In the genomic region with DNA sequence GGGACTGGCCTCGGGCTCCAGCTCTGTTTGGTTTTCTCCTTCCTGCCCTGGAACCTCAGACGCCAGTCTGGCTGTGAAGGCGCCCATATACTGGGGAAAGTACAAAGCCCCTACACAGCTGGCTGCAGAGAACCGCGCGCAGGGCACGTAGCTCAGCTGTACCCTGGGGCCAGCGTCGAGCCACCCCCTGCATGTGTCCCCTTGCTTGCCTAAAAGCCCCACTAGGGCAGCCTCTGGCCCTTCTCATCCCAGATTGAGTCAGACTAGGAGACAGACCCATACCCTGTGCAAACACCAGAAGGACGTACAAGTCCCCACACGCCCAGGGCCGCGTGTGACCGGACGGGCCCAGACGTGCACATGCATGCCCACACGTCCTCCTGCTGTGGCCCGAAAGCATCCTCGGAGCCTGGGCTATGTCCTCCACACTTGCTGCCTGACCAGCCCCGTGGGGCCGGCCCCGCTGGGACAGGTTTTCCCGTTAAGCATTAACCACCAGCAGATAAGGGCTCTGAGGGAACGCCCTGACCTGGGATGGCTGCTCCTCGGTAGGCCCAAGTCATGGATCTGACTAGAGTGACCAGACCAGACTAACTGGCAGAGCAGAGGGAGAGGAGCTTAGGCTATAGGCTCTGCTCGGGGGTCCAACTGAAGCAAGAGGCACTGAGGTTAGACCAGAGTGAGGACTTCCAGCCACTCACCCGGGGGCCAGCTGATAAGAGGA, we compare ENCODE assay signal across 12 cellular contexts. TPM values are rescaled to one million over a fixed set of nuclear protein-coding genes. Genes with fewer than 3 reads are reported as not detected.
DNase-seq lines count a peak whose midpoint lies in the region; ATAC-seq, FAIRE-seq and TF ChIP-seq lines count a peak whose summit lies in the region.
"Had no signal": no experiment of that assay in that cellular context is flagged by ENCODE, and none has a peak within 500 bp of the region (broad histone marks: within the 10 kb centered on the region; RNA-seq: fewer than 3 reads in every experiment).

No MANE protein-coding gene starts in this region.

- BruUV-seq in K562 (replicated peaks; lab: Mats Ljungman, UMichigan): no TSS peak

- H3K36me3 Mint-ChIP-seq in stimulated activated effector memory CD8-positive, alpha-beta T cell treated with anti-CD3 and anti-CD28 coated beads, Interleukin-12 subunit alpha, Interleukin-12 subunit beta, amount 100 ng/mL, for 72 hours: no peaks in the 10 kb centered on the region
- H3K36me3 Mint-ChIP-seq in CD4-positive, alpha-beta T cell (ENCODE audit: low read depth): no peaks in the 10 kb centered on the region
- H3K36me3 Mint-ChIP-seq: WTC11 had no signal

- FAIRE-seq in K562 (lab: Jason Lieb, UNC): no peak

- intact Hi-C loops in K562 (cut with micrococcal nuclease): no loop called here
- intact Hi-C loops in mucosa of descending colon (cut with DNase I, micrococcal nuclease): loop anchor here in 1 of 2 donors (5.0 kb wide), 2 partner anchors 68 to 178 kb away; a partner anchor contains a TSS
- intact Hi-C loops in CD4-positive, alpha-beta T cell (cut with DNase I, micrococcal nuclease): loop anchor here in 1 of 2 experiments (5.0 kb wide), 1 partner anchor 63 kb away; no protein-coding TSS in a partner anchor

- POLR2A ChIA-PET in K562 (lab: Yijun Ruan, JAX): interaction anchor here (0.6 to 1.6 kb wide), 2 partner anchors 136 to 180 kb away, joined by 3 to 6 read pairs; no protein-coding TSS in a partner anchor
- POLR2A ChIA-PET in CD4-positive, alpha-beta T cell (lab: Charles Lee): no interaction called here

- no peak overlapping the region for H3K4me3 Mint-ChIP-seq in stimulated activated effector memory CD8-positive, alpha-beta T cell treated with anti-CD3 and anti-CD28 coated beads, Interleukin-12 subunit alpha, Interleukin-12 subunit beta, amount 100 ng/mL, for 72 hours
- no peak overlapping the region for H3K4me3 Mint-ChIP-seq in CD4-positive, alpha-beta T cell
- H3K4me3 Mint-ChIP-seq: WTC11 had no signal

- no peaks in the 10 kb centered on the region for H3K9me3 Mint-ChIP-seq in stimulated activated effector memory CD8-positive, alpha-beta T cell treated with anti-CD3 and anti-CD28 coated beads, Interleukin-12 subunit alpha, Interleukin-12 subunit beta, amount 100 ng/mL, for 72 hours
- no peaks in the 10 kb centered on the region for H3K9me3 Mint-ChIP-seq in CD4-positive, alpha-beta T cell
- H3K9me3 Mint-ChIP-seq: WTC11 had no signal

- no peak overlapping the region for H3K27ac Mint-ChIP-seq in stimulated activated effector memory CD8-positive, alpha-beta T cell treated with anti-CD3 and anti-CD28 coated beads, Interleukin-12 subunit alpha, Interleukin-12 subunit beta, amount 100 ng/mL, for 72 hours
- no peak overlapping the region for H3K27ac Mint-ChIP-seq in CD4-positive, alpha-beta T cell
- H3K27ac Mint-ChIP-seq: WTC11 had no signal

- H3K36me3 ChIP-seq in BLaER1: no peaks in the 10 kb centered on the region
- H3K36me3 ChIP-seq in K562 (ENCODE audit: control insufficient read depth, insufficient read depth, low read length): no peaks in the 10 kb centered on the region
- H3K36me3 ChIP-seq in mucosa of descending colon (ENCODE audit: low read depth): no peaks in the 10 kb centered on the region
- H3K36me3 ChIP-seq: HAP-1 had no signal

- H3K9ac ChIP-seq in BLaER1 (no peak overlapping the region), K562 (ENCODE audit: insufficient read depth in 1 of 2, low read depth in 2 of 2, low read length in 2 of 2) (no peak overlapping the region; a peak in 1 of 4 replicates)

- H3K79me2 ChIP-seq in K562 (ENCODE audit: control insufficient read depth, insufficient read depth, low read length): no peaks in the 10 kb centered on the region

- TF ChIP-seq CTCF in K562 (IDR thresholded peaks at IDR 0.05 in 2 of 3, conservative IDR thresholded peaks at IDR 0.05 in 1 of 3; ENCODE audit: insufficient read depth in 2 of 3, low read depth in 1 of 3, low read length in 3 of 3) (no peak), mucosa of descending colon (IDR thresholded peaks at IDR 0.05) (no peak)
- TF ChIP-seq CTCF in CD4-positive, alpha-beta T cell (IDR thresholded peaks at IDR 0.05): no peak

- peaks cover 46% of the 10 kb centered on the region for H3K4me1 ChIP-seq in BLaER1
- H3K4me1 ChIP-seq in K562 (replicated peaks in 1 of 2; ENCODE audit: control insufficient read depth in 2 of 2, insufficient read depth in 2 of 2, low read length in 2 of 2): peaks cover 0 to 42% of the 10 kb centered on the region in 2 experiments; a peak in 2 of 5 replicates
- peaks cover 49% of the 10 kb centered on the region for H3K4me1 ChIP-seq in mucosa of descending colon (ENCODE audit: low read depth)
- H3K4me1 ChIP-seq: HAP-1 had no signal

- H3K4me3 ChIP-seq in BLaER1: no peak overlapping the region
- H3K4me3 ChIP-seq in K562: no peak overlapping the region
- no peak overlapping the region for H3K4me3 ChIP-seq in mucosa of descending colon
- H3K4me3 ChIP-seq: HAP-1 had no signal

- H3K27ac ChIP-seq in BLaER1 (no peak overlapping the region), K562 (ENCODE audit: extremely low read depth, low read depth, low read length) (no peak overlapping the region)
- no peak overlapping the region for H3K27ac ChIP-seq in CD4-positive, alpha-beta T cell (ENCODE audit: low read depth, low read length)

- 3% methylated on average over 24 of the region's 27 CpGs for WGBS in K562 (ENCODE audit: insufficient coverage, low coverage, missing lambda C conversion rate)

- TF ChIP-seq RAD21 in K562 (CRISPR knock-in tag; conservative IDR thresholded peaks at IDR 0.05 in 1 of 2, IDR thresholded peaks at IDR 0.05 in 1 of 2): no peak

- no peak; the same call in 2 of the 3 replicates for ATAC-seq in K562
- ATAC-seq in mucosa of descending colon: peak; percentile 72
- ATAC-seq in stimulated activated effector memory CD8-positive, alpha-beta T cell treated with anti-CD3 and anti-CD28 coated beads, Interleukin-12 subunit alpha, Interleukin-12 subunit beta, amount 100 ng/mL, for 72 hours: no peak
- no peak for ATAC-seq in CD4-positive, alpha-beta T cell (ENCODE audit: poor library complexity)
- ATAC-seq: WTC11 had no signal

- no peak overlapping the region for H2AFZ ChIP-seq in K562 (ENCODE audit: low read depth, low read length)

- H3K9me3 ChIP-seq in BLaER1: no peaks in the 10 kb centered on the region
- no peaks in the 10 kb centered on the region for H3K9me3 ChIP-seq in K562 (replicated peaks; ENCODE audit: control insufficient read depth, insufficient read depth, low read depth, low read length)
- H3K9me3 ChIP-seq in mucosa of descending colon: no peaks in the 10 kb centered on the region
- H3K9me3 ChIP-seq in CD4-positive, alpha-beta T cell (ENCODE audit: control insufficient read depth, low read length): no peaks in the 10 kb centered on the region
- H3K9me3 ChIP-seq: HAP-1 had no signal

- CTCF ChIA-PET in K562 (lab: Yijun Ruan, JAX; ENCODE audit: low intra/inter-chr PET ratio): interaction anchor here (5.3 kb wide), 1 partner anchor 137 kb away, joined by 77 read pairs; no protein-coding TSS in a partner anchor
- CTCF ChIA-PET in CD4-positive, alpha-beta T cell (lab: Charles Lee): interaction anchor here (7.0 kb wide), 1 partner anchor 138 kb away, joined by 116 read pairs; no protein-coding TSS in a partner anchor

- TF ChIP-seq POLR2A in K562 (conservative IDR thresholded peaks at IDR 0.05): no peak

- H3K27me3 Mint-ChIP-seq in CD4-positive, alpha-beta T cell: peaks cover 5% of the 10 kb centered on the region

- no peaks in the 10 kb centered on the region for H3K9me1 ChIP-seq in K562 (ENCODE audit: control insufficient read depth, insufficient read depth, low read length)

- in situ Hi-C loops in K562 (cut with MboI): no loop called here

- DNase-seq in HK-2 (ENCODE audit: unreplicated experiment) (peak; percentile 58), K562 (ENCODE audit: extremely low read depth in 1 of 4, low spot score in 3 of 4) (peak in 1 of 4 experiments; percentile 30), mucosa of descending colon (peak; percentile 87 to 91 (median 89)), RPMI8226 (no peak)
- DNase-seq in stimulated activated CD4-positive, alpha-beta T cell treated with anti-CD3 and anti-CD28 coated beads, Interleukin-4, amount 100 ng/mL, for 4 hours: no peak
- DNase-seq in stimulated activated effector memory CD8-positive, alpha-beta T cell treated with anti-CD3 and anti-CD28 coated beads, Interleukin-12 subunit alpha, Interleukin-12 subunit beta, amount 100 ng/mL, for 72 hours (ENCODE audit: low spot score in 2 of 2): no peak
- DNase-seq in CD4-positive, alpha-beta T cell: no peak

- no peak for TF ChIP-seq EP300 in K562 (IDR thresholded peaks at IDR 0.05; ENCODE audit: low read length)

- H3K4me2 ChIP-seq in BLaER1 (peak overlapping the region; percentile 56), K562 (ENCODE audit: insufficient read depth, low read length) (no peak overlapping the region)

- H4K20me1 ChIP-seq in BLaER1 (no peaks in the 10 kb centered on the region; the same call in 1 of the 2 replicates), K562 (replicated peaks; ENCODE audit: control insufficient read depth, insufficient read depth, low read length) (peaks cover 11% of the 10 kb centered on the region)

- H3K27me3 ChIP-seq in BLaER1 (no peaks in the 10 kb centered on the region), K562 (ENCODE audit: control insufficient read depth in 2 of 2, insufficient read depth in 2 of 2, low read length in 2 of 2) (peaks cover 0 to 67% of the 10 kb centered on the region in 2 experiments; a peak in 3 of 5 replicates)
- H3K27me3 ChIP-seq in CD4-positive, alpha-beta T cell (ENCODE audit: control insufficient read depth, insufficient read depth, low read length): peaks cover 16% of the 10 kb centered on the region

- H3K4me1 Mint-ChIP-seq in stimulated activated effector memory CD8-positive, alpha-beta T cell treated with anti-CD3 and anti-CD28 coated beads, Interleukin-12 subunit alpha, Interleukin-12 subunit beta, amount 100 ng/mL, for 72 hours: no peaks in the 10 kb centered on the region
- H3K4me1 Mint-ChIP-seq in CD4-positive, alpha-beta T cell (ENCODE audit: low read depth): no peaks in the 10 kb centered on the region

RNA-seq across cellular contexts. Expression of a gene that starts 4.1 kb away (rescaled TPM):
- total RNA-seq in K562 (2011; cell fraction: chromatin; rRNA removed; ENCODE audit: low replicate concordance): not detected in 2 replicates
- not detected in 2 replicates for total RNA-seq in K562 (2011; cell fraction: nucleolus; rRNA removed)
- total RNA-seq in K562 (2011; cell fraction: nucleoplasm; rRNA removed): not detected in 2 replicates
- total RNA-seq in K562 (2014; rRNA removed) (not detected in 2 replicates), K562 (2014; rRNA removed; fragmentation: Illumina TruSeq; extraction: Trizol) (not detected in 2 replicates), K562 (2015; rRNA removed; fragmentation: Illumina TruSeq; extraction: Trizol) (not detected in 2 replicates), K562 (2021) (not detected in 2 replicates), mucosa of descending colon (1 to 10 TPM in 2 of 3 donors, under 1 TPM in 1; 0.98 to 2.4 (median 2.1) TPM)
- polyA plus RNA-seq in K562 (2011; rRNA removed) (not detected in 2 replicates), K562 (2014; fragmentation: Illumina TruSeq; extraction: Trizol) (not detected in 2 replicates), K562 (2014; fragmentation: Nextera tagmentation; extraction: Ambion mirVana) (not detected), K562 (2014; rRNA removed) (not detected in 2 replicates)
- polyA plus RNA-seq in K562 (2011; cell fraction: cytosol; rRNA removed): not detected in 2 replicates
- polyA plus RNA-seq in K562 (2011; cell fraction: nucleus; rRNA removed): not detected in 2 replicates
- polyA plus RNA-seq in K562 (2012): not detected in 2 replicates
- not detected in 2 replicates for polyA minus RNA-seq in K562 (2011; rRNA and poly(A)+ RNA removed)
- not detected in 2 replicates for polyA minus RNA-seq in K562 (2011; cell fraction: cytosol; rRNA and poly(A)+ RNA removed)
- not detected in 2 replicates for polyA minus RNA-seq in K562 (2011; cell fraction: nucleus; rRNA and poly(A)+ RNA removed)
- not detected for total RNA-seq in CD4-positive, alpha-beta T cell
- total RNA-seq: NCI-H460 had no signal

RNA-seq across cellular contexts. Expression of a gene that starts 8.1 kb away (rescaled TPM):
- not detected in 2 replicates for total RNA-seq in K562 (2011; cell fraction: chromatin; rRNA removed; ENCODE audit: low replicate concordance)
- total RNA-seq in K562 (2011; cell fraction: nucleolus; rRNA removed): not detected in 2 replicates
- total RNA-seq in K562 (2011; cell fraction: nucleoplasm; rRNA removed): not detected in 2 replicates
- not detected in 2 replicates for total RNA-seq in K562 (2014; rRNA removed)
- total RNA-seq in K562 (2014; rRNA removed; fragmentation: Illumina TruSeq; extraction: Trizol): not detected in 2 replicates
- not detected in 2 replicates for total RNA-seq in K562 (2015; rRNA removed; fragmentation: Illumina TruSeq; extraction: Trizol)
- not detected in 2 replicates for total RNA-seq in K562 (2021)
- not detected in 2 replicates for polyA plus RNA-seq in K562 (2011; rRNA removed)
- polyA plus RNA-seq in K562 (2011; cell fraction: cytosol; rRNA removed): 0.13 TPM in 1 of 2 replicates, not detected in the other
- polyA plus RNA-seq in K562 (2011; cell fraction: nucleus; rRNA removed): 0.32 TPM in 1 of 2 replicates, not detected in the other
- not detected in 2 replicates for polyA plus RNA-seq in K562 (2012)
- polyA plus RNA-seq in K562 (2014; fragmentation: Illumina TruSeq; extraction: Trizol): not detected in 2 replicates
- not detected for polyA plus RNA-seq in K562 (2014; fragmentation: Nextera tagmentation; extraction: Ambion mirVana)
- not detected in 2 replicates for polyA plus RNA-seq in K562 (2014; rRNA removed)
- not detected in 2 replicates for polyA minus RNA-seq in K562 (2011; rRNA and poly(A)+ RNA removed)
- not detected in 2 replicates for polyA minus RNA-seq in K562 (2011; cell fraction: cytosol; rRNA and poly(A)+ RNA removed)
- not detected in 2 replicates for polyA minus RNA-seq in K562 (2011; cell fraction: nucleus; rRNA and poly(A)+ RNA removed)
- total RNA-seq in mucosa of descending colon: under 1 TPM in 1 of 3 donors, not detected in 2; 0.46 TPM
- under 1 TPM in 1 of 2 experiments, not detected in 1; 0.50 TPM for total RNA-seq in CD4-positive, alpha-beta T cell
- total RNA-seq: epithelial cell of proximal tubule, NCI-H460, WTC11 had no signal

RNA-seq across cellular contexts. Expression of a gene that starts 22.2 kb away (rescaled TPM):
- total RNA-seq in K562 (2011; cell fraction: chromatin; rRNA removed; ENCODE audit: low replicate concordance): 0.23 TPM in 1 of 2 replicates, not detected in the other
- not detected in 2 replicates for total RNA-seq in K562 (2011; cell fraction: nucleolus; rRNA removed)
- not detected in 2 replicates for total RNA-seq in K562 (2011; cell fraction: nucleoplasm; rRNA removed)
- total RNA-seq in K562 (2014; rRNA removed) (0.08 and 1.2 TPM in 2 replicates), K562 (2014; rRNA removed; fragmentation: Illumina TruSeq; extraction: Trizol) (not detected in 2 replicates), K562 (2015; rRNA removed; fragmentation: Illumina TruSeq; extraction: Trizol) (0.65 TPM in 1 of 2 replicates, not detected in the other), K562 (2021) (0.73 and 1.1 TPM in 2 replicates), mucosa of descending colon (10 to 100 TPM; 18.5 to 32.2 (median 23.6) TPM)
- polyA plus RNA-seq in K562 (2011; rRNA removed) (0.28 and 0.45 TPM in 2 replicates), K562 (2014; fragmentation: Illumina TruSeq; extraction: Trizol) (2.9 TPM in 1 of 2 replicates, not detected in the other), K562 (2014; fragmentation: Nextera tagmentation; extraction: Ambion mirVana) (under 1 TPM in 1 of 2 experiments, not detected in 1; 0.38 TPM), K562 (2014; rRNA removed) (0.08 TPM in 1 of 2 replicates, not detected in the other)
- 0.28 and 0.37 TPM in 2 replicates for polyA plus RNA-seq in K562 (2011; cell fraction: cytosol; rRNA removed)
- polyA plus RNA-seq in K562 (2011; cell fraction: nucleus; rRNA removed): 0.26 and 0.60 TPM in 2 replicates
- polyA plus RNA-seq in K562 (2012): 0.05 and 0.57 TPM in 2 replicates
- 0.15 TPM in 1 of 2 replicates, not detected in the other for polyA minus RNA-seq in K562 (2011; rRNA and poly(A)+ RNA removed)
- polyA minus RNA-seq in K562 (2011; cell fraction: cytosol; rRNA and poly(A)+ RNA removed): not detected in 2 replicates
- 0.11 TPM in 1 of 2 replicates, not detected in the other for polyA minus RNA-seq in K562 (2011; cell fraction: nucleus; rRNA and poly(A)+ RNA removed)
- total RNA-seq in CD4-positive, alpha-beta T cell: 100 to 1,000 TPM; 228 to 232 TPM
- total RNA-seq: epithelial cell of proximal tubule, NCI-H460 had no signal

Comparison
In these comparisons a context has a peak if more than half of its experiments do, and no peak if none do; other contexts are left out.
1. DNase-seq: peak in HK-2 (single experiment) and mucosa of descending colon (3 of 3); none in stimulated activated CD4-positive, alpha-beta T cell treated with anti-CD3 and anti-CD28 coated beads, Interleukin-4, amount 100 ng/mL, for 4 hours (0 of 2), stimulated activated effector memory CD8-positive, alpha-beta T cell treated with anti-CD3 and anti-CD28 coated beads, Interleukin-12 subunit alpha, Interleukin-12 subunit beta, amount 100 ng/mL, for 72 hours (0 of 2), RPMI8226 (single experiment) and CD4-positive, alpha-beta T cell (0 of 10).
2. RNA of a gene that starts 22.2 kb away (total RNA-seq): 228 to 232 TPM in CD4-positive, alpha-beta T cell and 18.5 to 32.2 TPM in mucosa of descending colon; 0.08 to 1.2 TPM in K562; every median in the first group is over 4 times any median in the second.